Comparison of ENCODE assay signal across 1 cellular context in the genomic region with DNA sequence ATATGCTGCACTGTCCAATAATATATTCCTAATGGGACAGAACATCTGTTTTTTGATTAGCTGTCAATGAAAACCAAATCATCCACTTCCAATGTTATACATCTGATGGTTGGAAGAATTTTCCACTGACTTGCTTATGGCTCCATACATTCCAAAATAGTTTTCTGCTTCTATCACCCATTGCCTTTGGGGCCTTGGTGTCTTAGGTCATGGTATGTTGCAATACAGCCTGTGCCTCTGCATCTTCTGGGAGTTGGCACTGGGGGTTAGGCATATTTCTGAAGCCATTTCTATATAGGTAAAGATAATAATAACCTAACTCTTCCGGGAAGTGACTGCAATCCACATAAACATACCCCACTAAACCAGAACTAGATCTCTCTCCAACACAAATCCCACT.
TF ChIP-seq lines count a peak whose summit lies in the region.

No MANE protein-coding gene starts in this region.

TF ChIP-seq in IMR-90, 13 proteins besides CTCF, POLR2A, EP300 and RAD21 (continued from another document):
- TF ChIP-seq, protein P1, sequence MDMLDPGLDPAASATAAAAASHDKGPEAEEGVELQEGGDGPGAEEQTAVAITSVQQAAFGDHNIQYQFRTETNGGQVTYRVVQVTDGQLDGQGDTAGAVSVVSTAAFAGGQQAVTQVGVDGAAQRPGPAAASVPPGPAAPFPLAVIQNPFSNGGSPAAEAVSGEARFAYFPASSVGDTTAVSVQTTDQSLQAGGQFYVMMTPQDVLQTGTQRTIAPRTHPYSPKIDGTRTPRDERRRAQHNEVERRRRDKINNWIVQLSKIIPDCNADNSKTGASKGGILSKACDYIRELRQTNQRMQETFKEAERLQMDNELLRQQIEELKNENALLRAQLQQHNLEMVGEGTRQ (IDR thresholded peaks at IDR 0.05; ENCODE audit: low read depth, low read length): no peak
- TF ChIP-seq SMC3 (IDR thresholded peaks at IDR 0.05; ENCODE audit: low read depth, low read length) (no peak), NFE2L2 (IDR thresholded peaks at IDR 0.05; ENCODE audit: low read depth, low read length) (no peak), FOS (IDR thresholded peaks at IDR 0.05; ENCODE audit: low read depth, low read length) (no peak), MXI1 (IDR thresholded peaks at IDR 0.05; ENCODE audit: borderline replicate concordance, low read depth, low read length) (no peak), CEBPB (IDR thresholded peaks at IDR 0.05; ENCODE audit: low read depth, low read length) (no peak), BHLHE40 (IDR thresholded peaks at IDR 0.05; ENCODE audit: low read depth, low read length) (no peak), MAZ (IDR thresholded peaks at IDR 0.05; ENCODE audit: borderline replicate concordance, low read depth, low read length) (no peak)
- TF ChIP-seq, protein P2, sequence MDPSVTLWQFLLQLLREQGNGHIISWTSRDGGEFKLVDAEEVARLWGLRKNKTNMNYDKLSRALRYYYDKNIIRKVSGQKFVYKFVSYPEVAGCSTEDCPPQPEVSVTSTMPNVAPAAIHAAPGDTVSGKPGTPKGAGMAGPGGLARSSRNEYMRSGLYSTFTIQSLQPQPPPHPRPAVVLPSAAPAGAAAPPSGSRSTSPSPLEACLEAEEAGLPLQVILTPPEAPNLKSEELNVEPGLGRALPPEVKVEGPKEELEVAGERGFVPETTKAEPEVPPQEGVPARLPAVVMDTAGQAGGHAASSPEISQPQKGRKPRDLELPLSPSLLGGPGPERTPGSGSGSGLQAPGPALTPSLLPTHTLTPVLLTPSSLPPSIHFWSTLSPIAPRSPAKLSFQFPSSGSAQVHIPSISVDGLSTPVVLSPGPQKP (IDR thresholded peaks at IDR 0.05; ENCODE audit: borderline replicate concordance, low read depth, low read length): no peak
TF ChIP-seq in IMR-90: peak in this region for 0.
